In the genomic region with DNA sequence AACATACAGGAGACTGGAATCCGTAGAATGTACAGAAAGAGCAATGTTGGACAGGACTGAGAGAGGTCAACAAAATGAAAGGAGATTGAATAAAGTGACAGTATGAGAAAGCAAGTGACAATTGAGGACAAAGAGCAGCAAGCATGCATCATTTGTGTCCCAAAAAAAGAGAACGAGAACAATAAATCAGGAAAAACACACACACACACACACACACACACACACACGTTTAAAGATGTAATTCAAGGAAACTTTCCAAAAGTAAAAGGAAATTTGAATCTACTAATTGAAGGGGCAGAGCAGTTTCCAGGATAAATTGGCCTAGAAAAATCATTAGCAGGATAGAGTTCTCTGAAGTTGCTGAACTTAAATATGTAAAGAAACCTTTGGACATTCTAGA, we compare ENCODE assay signal across 1 cellular context.
A peak's percentile ranks its signal among the peaks of the same experiment; 100 is the strongest.
TF ChIP-seq lines count a peak whose summit lies in the region.

No MANE protein-coding gene starts in this region.

TF ChIP-seq in K562, 482 proteins besides CTCF, POLR2A, EP300 and RAD21:
- TF ChIP-seq NFRKB (IDR thresholded peaks at IDR 0.05; ENCODE audit: low read depth) (0 out of 2 replicates have a peak, but pooled peaks have one; percentile 34), PTRF (tag; IDR thresholded peaks at IDR 0.05) (no peak), BHLHE40 (IDR thresholded peaks at IDR 0.05; ENCODE audit: low read length) (no peak), RCOR1 (IDR thresholded peaks at IDR 0.05; ENCODE audit: borderline replicate concordance in 1 of 2, low read depth in 2 of 2, low read length in 2 of 2) (no peak), GTF2E2 (tag; IDR thresholded peaks at IDR 0.05) (0 out of 2 replicates have a peak, but pooled peaks have one; percentile 18), KLF13 (tag; IDR thresholded peaks at IDR 0.05; ENCODE audit: borderline replicate concordance, low read depth) (no peak), ZNF583 (CRISPR knock-in tag; IDR thresholded peaks at IDR 0.05) (no peak), KLF1 (tag; IDR thresholded peaks at IDR 0.05) (no peak), THRAP3 (IDR thresholded peaks at IDR 0.05; ENCODE audit: borderline replicate concordance) (0 out of 2 replicates have a peak, but pooled peaks have one; percentile 53), NCOR1 (IDR thresholded peaks at IDR 0.05) (no peak), SMARCA4 (IDR thresholded peaks at IDR 0.05) (no peak), TBP (optimal IDR thresholded peaks at IDR 0.05; ENCODE audit: low read depth, low read length) (no peak), SRSF1 (IDR thresholded peaks at IDR 0.05; ENCODE audit: low read depth, low read length) (no peak), ZEB2 (IDR thresholded peaks at IDR 0.05) (no peak), GABPB1 (CRISPR knock-in tag; IDR thresholded peaks at IDR 0.05) (no peak), ZNF134 (CRISPR knock-in tag; conservative IDR thresholded peaks at IDR 0.05) (no peak), MAZ (CRISPR knock-in tag; conservative IDR thresholded peaks at IDR 0.05 in 1 of 2, IDR thresholded peaks at IDR 0.05 in 1 of 2) (no peak), ATF1 (CRISPR knock-in tag; IDR thresholded peaks at IDR 0.05) (no peak), ATF1 (tag; IDR thresholded peaks at IDR 0.05) (no peak)
- TF ChIP-seq, protein P1, sequence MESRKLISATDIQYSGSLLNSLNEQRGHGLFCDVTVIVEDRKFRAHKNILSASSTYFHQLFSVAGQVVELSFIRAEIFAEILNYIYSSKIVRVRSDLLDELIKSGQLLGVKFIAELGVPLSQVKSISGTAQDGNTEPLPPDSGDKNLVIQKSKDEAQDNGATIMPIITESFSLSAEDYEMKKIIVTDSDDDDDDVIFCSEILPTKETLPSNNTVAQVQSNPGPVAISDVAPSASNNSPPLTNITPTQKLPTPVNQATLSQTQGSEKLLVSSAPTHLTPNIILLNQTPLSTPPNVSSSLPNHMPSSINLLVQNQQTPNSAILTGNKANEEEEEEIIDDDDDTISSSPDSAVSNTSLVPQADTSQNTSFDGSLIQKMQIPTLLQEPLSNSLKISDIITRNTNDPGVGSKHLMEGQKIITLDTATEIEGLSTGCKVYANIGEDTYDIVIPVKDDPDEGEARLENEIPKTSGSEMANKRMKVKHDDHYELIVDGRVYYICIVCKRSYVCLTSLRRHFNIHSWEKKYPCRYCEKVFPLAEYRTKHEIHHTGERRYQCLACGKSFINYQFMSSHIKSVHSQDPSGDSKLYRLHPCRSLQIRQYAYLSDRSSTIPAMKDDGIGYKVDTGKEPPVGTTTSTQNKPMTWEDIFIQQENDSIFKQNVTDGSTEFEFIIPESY (CRISPR knock-in tag; IDR thresholded peaks at IDR 0.05): no peak
- TF ChIP-seq, protein P2, sequence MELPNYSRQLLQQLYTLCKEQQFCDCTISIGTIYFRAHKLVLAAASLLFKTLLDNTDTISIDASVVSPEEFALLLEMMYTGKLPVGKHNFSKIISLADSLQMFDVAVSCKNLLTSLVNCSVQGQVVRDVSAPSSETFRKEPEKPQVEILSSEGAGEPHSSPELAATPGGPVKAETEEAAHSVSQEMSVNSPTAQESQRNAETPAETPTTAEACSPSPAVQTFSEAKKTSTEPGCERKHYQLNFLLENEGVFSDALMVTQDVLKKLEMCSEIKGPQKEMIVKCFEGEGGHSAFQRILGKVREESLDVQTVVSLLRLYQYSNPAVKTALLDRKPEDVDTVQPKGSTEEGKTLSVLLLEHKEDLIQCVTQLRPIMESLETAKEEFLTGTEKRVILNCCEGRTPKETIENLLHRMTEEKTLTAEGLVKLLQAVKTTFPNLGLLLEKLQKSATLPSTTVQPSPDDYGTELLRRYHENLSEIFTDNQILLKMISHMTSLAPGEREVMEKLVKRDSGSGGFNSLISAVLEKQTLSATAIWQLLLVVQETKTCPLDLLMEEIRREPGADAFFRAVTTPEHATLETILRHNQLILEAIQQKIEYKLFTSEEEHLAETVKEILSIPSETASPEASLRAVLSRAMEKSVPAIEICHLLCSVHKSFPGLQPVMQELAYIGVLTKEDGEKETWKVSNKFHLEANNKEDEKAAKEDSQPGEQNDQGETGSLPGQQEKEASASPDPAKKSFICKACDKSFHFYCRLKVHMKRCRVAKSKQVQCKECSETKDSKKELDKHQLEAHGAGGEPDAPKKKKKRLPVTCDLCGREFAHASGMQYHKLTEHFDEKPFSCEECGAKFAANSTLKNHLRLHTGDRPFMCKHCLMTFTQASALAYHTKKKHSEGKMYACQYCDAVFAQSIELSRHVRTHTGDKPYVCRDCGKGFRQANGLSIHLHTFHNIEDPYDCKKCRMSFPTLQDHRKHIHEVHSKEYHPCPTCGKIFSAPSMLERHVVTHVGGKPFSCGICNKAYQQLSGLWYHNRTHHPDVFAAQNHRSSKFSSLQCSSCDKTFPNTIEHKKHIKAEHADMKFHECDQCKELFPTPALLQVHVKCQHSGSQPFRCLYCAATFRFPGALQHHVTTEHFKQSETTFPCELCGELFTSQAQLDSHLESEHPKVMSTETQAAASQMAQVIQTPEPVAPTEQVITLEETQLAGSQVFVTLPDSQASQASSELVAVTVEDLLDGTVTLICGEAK (IDR thresholded peaks at IDR 0.05): peak; percentile 45; the same call in 1 of the 2 replicates
- TF ChIP-seq, protein P2 (CRISPR knock-in tag; IDR thresholded peaks at IDR 0.05): no peak
- TF ChIP-seq, protein P3, sequence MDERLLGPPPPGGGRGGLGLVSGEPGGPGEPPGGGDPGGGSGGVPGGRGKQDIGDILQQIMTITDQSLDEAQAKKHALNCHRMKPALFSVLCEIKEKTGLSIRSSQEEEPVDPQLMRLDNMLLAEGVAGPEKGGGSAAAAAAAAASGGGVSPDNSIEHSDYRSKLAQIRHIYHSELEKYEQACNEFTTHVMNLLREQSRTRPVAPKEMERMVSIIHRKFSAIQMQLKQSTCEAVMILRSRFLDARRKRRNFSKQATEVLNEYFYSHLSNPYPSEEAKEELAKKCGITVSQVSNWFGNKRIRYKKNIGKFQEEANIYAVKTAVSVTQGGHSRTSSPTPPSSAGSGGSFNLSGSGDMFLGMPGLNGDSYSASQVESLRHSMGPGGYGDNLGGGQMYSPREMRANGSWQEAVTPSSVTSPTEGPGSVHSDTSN (CRISPR knock-in tag; IDR thresholded peaks at IDR 0.05; ENCODE audit: low read depth): no peak
- TF ChIP-seq, protein P3 (tag; conservative IDR thresholded peaks at IDR 0.05; ENCODE audit: low read depth): 0 out of 2 replicates have a peak, but pooled peaks have one; percentile 2
- TF ChIP-seq, protein P4, sequence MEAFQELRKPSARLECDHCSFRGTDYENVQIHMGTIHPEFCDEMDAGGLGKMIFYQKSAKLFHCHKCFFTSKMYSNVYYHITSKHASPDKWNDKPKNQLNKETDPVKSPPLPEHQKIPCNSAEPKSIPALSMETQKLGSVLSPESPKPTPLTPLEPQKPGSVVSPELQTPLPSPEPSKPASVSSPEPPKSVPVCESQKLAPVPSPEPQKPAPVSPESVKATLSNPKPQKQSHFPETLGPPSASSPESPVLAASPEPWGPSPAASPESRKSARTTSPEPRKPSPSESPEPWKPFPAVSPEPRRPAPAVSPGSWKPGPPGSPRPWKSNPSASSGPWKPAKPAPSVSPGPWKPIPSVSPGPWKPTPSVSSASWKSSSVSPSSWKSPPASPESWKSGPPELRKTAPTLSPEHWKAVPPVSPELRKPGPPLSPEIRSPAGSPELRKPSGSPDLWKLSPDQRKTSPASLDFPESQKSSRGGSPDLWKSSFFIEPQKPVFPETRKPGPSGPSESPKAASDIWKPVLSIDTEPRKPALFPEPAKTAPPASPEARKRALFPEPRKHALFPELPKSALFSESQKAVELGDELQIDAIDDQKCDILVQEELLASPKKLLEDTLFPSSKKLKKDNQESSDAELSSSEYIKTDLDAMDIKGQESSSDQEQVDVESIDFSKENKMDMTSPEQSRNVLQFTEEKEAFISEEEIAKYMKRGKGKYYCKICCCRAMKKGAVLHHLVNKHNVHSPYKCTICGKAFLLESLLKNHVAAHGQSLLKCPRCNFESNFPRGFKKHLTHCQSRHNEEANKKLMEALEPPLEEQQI (IDR thresholded peaks at IDR 0.05): no peak
